ENCODE assay signal across 26 cellular contexts in the genomic region with DNA sequence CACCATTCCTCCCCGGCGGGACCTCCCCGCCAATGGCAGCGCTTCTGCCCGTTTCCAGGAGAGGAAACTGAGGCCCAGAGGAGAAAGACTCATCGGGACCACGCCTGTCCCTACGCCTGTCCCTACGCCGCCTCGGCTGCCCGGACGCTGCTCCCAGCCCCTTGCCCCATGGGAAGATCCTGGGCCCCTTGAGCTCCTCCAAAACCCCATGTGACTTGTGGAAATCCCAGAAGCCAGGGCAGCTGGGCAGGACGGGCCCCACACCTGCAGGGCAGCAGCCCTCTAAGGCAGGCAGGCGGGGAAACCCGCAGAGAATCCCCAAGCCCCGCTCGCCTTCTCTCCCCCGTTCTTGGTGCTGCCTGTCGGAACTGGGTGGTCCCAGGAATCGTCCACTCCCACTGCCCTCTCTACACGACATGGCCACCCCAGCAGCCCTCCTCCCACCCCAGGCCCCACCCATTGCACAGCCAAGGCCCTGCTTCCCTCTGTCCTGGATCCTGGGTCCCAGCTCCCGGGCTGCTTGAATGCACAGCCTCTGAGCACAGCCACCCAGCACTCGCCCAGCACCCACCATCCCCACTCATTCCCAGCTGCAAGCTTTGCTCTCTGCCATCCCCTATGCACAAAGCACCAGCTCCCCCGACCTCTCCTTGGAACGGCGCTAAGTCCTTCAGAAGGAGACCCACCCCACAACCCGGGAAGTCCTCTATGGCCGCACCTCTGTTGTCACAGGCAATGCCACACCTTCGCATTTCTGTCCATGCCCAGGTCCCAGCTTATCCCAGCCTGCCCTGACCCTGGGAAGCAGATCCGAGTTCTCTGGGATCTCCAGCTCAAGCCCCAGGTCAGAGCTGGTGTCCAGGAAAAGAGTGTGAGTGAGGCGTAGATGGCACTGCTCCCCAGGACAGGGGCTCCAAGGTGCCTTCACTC. TPM values are rescaled to one million over a fixed set of nuclear protein-coding genes. Genes with fewer than 3 reads are reported as not detected.
DNase-seq lines count a peak whose midpoint lies in the region; ATAC-seq, FAIRE-seq and TF ChIP-seq lines count a peak whose summit lies in the region.
"Had no signal": no experiment of that assay in that cellular context is flagged by ENCODE, and none has a peak within 500 bp of the region (broad histone marks: within the 10 kb centered on the region; RNA-seq: fewer than 3 reads in every experiment).

No MANE protein-coding gene starts in this region.

- H3K27ac ChIP-seq in RWPE2 (ENCODE audit: poor library complexity, severe bottlenecking) (no peak overlapping the region), kidney (ENCODE audit: low read depth in 2 of 2, low read length in 2 of 2) (no peak overlapping the region), transverse colon (peak overlapping the region in 3 of 4 donors; percentile 57 to 62 (median 60))
- H3K27ac ChIP-seq: adrenal gland, body of pancreas, epithelial cell of prostate, prostate gland, testis, VCaP had no signal

- WGBS in transverse colon (ENCODE audit: low coverage in 1 of 2), 2 donors: 57 to 83% methylated on average over 3 to 32 of the region's 32 CpGs

- H3K27ac Mint-ChIP-seq in progenitor cell of endocrine pancreas: no peak overlapping the region
- H3K27ac Mint-ChIP-seq: stimulated activated naive B cell treated with anti-CD40 and anti-IgM and Interleukin-4, amounts not matched to agents 10 μg/mL and 1 μg/mL and 100 μg/mL, for 72 hours had no signal

- in situ Hi-C loops in GM13976 (cut with MboI; ENCODE audit: low sequenced_read_pairs, unreplicated experiment) (no loop called here), transverse colon (cut with MboI; ENCODE audit: low pct_ligation_motif_present in 1 of 4, low pct_unique_long_range_greater_than_20kb in 1 of 4, low sequenced_read_pairs in 3 of 4) (no loop called here)

- intact Hi-C loops in kidney (cut with DNase I): no loop called here
- intact Hi-C loops in transverse colon (cut with DNase I; ENCODE audit: low total_unique reads): no loop called here

- H3K4me1 Mint-ChIP-seq in progenitor cell of endocrine pancreas (ENCODE audit: low read depth): peaks cover 3% of the 10 kb centered on the region

- no peaks in the 10 kb centered on the region for H3K27me3 Mint-ChIP-seq in progenitor cell of endocrine pancreas
- H3K27me3 Mint-ChIP-seq: stimulated activated naive B cell treated with anti-CD40 and anti-IgM and Interleukin-4, amounts not matched to agents 10 μg/mL and 1 μg/mL and 100 μg/mL, for 72 hours had no signal

- peaks cover 43% of the 10 kb centered on the region for H3K36me3 Mint-ChIP-seq in progenitor cell of endocrine pancreas (ENCODE audit: insufficient read depth)

- H3K27me3 ChIP-seq in RWPE2 (ENCODE audit: insufficient read depth, poor library complexity, severe bottlenecking) (no peaks in the 10 kb centered on the region), transverse colon (no peaks in the 10 kb centered on the region)
- H3K27me3 ChIP-seq: adrenal gland, body of pancreas, testis had no signal

- H3K9me3 Mint-ChIP-seq in progenitor cell of endocrine pancreas (ENCODE audit: low read depth): peaks cover 4% of the 10 kb centered on the region

- DNase-seq in GM13976 (ENCODE audit: low spot score) (peak; percentile 64), RWPE2 (ENCODE audit: low spot score) (peak; percentile 54), kidney (peak; percentile 70), transverse colon (peak; percentile 62), activated gamma-delta T cell treated with Interleukin-2 at 50 U/mL for 16 hours (no peak), progenitor cell of endocrine pancreas (ENCODE audit: low spot score, unreplicated experiment) (no peak), nucleus accumbens (lab: John Stamatoyannopoulos, UW) (no peak)
- no peak for DNase-seq in activated T-cell treated with anti-CD3 and anti-CD28 coated beads, Interleukin-2, amount 50 U/mL, for 1 hour
- DNase-seq: activated CD4-positive, alpha-beta T cell treated with anti-CD3 and anti-CD28 coated beads for 48 hours; activated T-cell treated with anti-CD3 and anti-CD28 coated beads, Interleukin-2, amount 50 U/mL, for 4 hours; adrenal gland; body of pancreas; glutamatergic neuron; NCI-H1105 treated with DMSO at 0.1 percent for 48 hours; NCI-H1930; NCI-H69; stimulated activated CD4-positive, alpha-beta T cell treated with anti-CD3 and anti-CD28 coated beads, Interleukin-15, amount 100 ng/mL, for 24 hours; stimulated activated naive B cell treated with anti-CD40 and anti-IgM and Interleukin-4, amounts not matched to agents 10 μg/mL and 1 μg/mL and 100 μg/mL, for 72 hours; testis had no signal

- H3K36me3 ChIP-seq in RWPE2 (ENCODE audit: low read depth): peaks cover 75% of the 10 kb centered on the region
- H3K36me3 ChIP-seq in kidney (ENCODE audit: control insufficient read depth in 1 of 2, insufficient read depth in 2 of 2, low read length in 2 of 2): peaks cover 7 to 46% of the 10 kb centered on the region in 2 donors
- peaks cover 0 to 55% (median 27%) of the 10 kb centered on the region in 4 donors for H3K36me3 ChIP-seq in transverse colon

- H3K4me3 ChIP-seq in RWPE2 (ENCODE audit: severe bottlenecking): no peak overlapping the region
- no peak overlapping the region for H3K4me3 ChIP-seq in kidney (ENCODE audit: low read length in 2 of 2)
- H3K4me3 ChIP-seq in transverse colon: no peak overlapping the region
- H3K4me3 ChIP-seq: adrenal gland, body of pancreas, K562, lung, prostate gland, testis had no signal

- no peak for TF ChIP-seq CTCF in GM13976 (IDR thresholded peaks at IDR 0.05; ENCODE audit: borderline replicate concordance, control extremely low read depth, extremely low read depth, insufficient read depth, missing control alignments)
- TF ChIP-seq CTCF in RWPE2 (IDR thresholded peaks at IDR 0.05; ENCODE audit: poor library complexity, severe bottlenecking): no peak
- no peak for TF ChIP-seq CTCF in kidney (IDR thresholded peaks at IDR 0.05; ENCODE audit: borderline replicate concordance, extremely low read depth, insufficient read depth)
- no peak for TF ChIP-seq CTCF in transverse colon (IDR thresholded peaks at IDR 0.05)
- TF ChIP-seq CTCF in progenitor cell of endocrine pancreas (IDR thresholded peaks at IDR 0.05; ENCODE audit: unreplicated experiment): no peak

- no peaks in the 10 kb centered on the region for H3K4me1 ChIP-seq in RWPE2 (ENCODE audit: insufficient read depth, poor library complexity, severe bottlenecking)
- H3K4me1 ChIP-seq in kidney (ENCODE audit: control insufficient read depth in 1 of 2, insufficient read depth in 1 of 2, low read depth in 1 of 2, low read length in 2 of 2): no peaks in the 10 kb centered on the region
- peaks cover 0 to 20% (median 9%) of the 10 kb centered on the region in 4 donors for H3K4me1 ChIP-seq in transverse colon
- H3K4me1 ChIP-seq: adrenal gland, body of pancreas, prostate gland, testis had no signal

- H3K9ac ChIP-seq in kidney (ENCODE audit: low read length in 2 of 2): no peak overlapping the region

- FAIRE-seq in kidney (lab: Jason Lieb, UNC): no peak
- FAIRE-seq: H54, K562, keratinocyte had no signal

- no peak for TF ChIP-seq POLR2A in transverse colon (IDR thresholded peaks at IDR 0.05)

- H3K4me3 Mint-ChIP-seq in progenitor cell of endocrine pancreas (ENCODE audit: low read depth): no peak overlapping the region
- H3K4me3 Mint-ChIP-seq: activated T-cell treated with anti-CD3 and anti-CD28 coated beads, Interleukin-2, amount 50 U/mL, for 4 hours had no signal

- TF ChIP-seq EP300 in transverse colon (IDR thresholded peaks at IDR 0.05; ENCODE audit: low read depth): no peak

- no peak for ATAC-seq in RWPE2 (ENCODE audit: low read depth)
- ATAC-seq: activated T-cell treated with anti-CD3 and anti-CD28 coated beads, Interleukin-2, amount 50 U/mL, for 4 hours; body of pancreas; K562; stimulated activated naive B cell treated with anti-CD40 and anti-IgM and Interleukin-4, amounts not matched to agents 10 μg/mL and 1 μg/mL and 100 μg/mL, for 72 hours had no signal

- H3K9me3 ChIP-seq in RWPE2 (ENCODE audit: severe bottlenecking) (no peaks in the 10 kb centered on the region), kidney (ENCODE audit: control insufficient read depth in 1 of 2, low read length in 2 of 2) (peaks cover 0 to 9% of the 10 kb centered on the region in 2 donors), transverse colon (peaks cover 0 to 9% of the 10 kb centered on the region in 2 donors)
- H3K9me3 ChIP-seq: prostate gland, testis had no signal

RNA-seq across cellular contexts. Expression of a gene that starts 50.6 kb away (rescaled TPM):
- total RNA-seq in kidney: 3.4 TPM
- 6.8 TPM for polyA plus RNA-seq in kidney (ENCODE audit: insufficient read depth, low read depth, low replicate concordance)
- 10 to 100 TPM in 1 of 4 donors, 1 to 10 TPM in 2, under 1 TPM in 1; 0.60 to 36.3 (median 2.6) TPM for total RNA-seq in transverse colon
- 108 and 120 TPM in 2 replicates for total RNA-seq in progenitor cell of endocrine pancreas

Comparison
In these comparisons a context has a peak if more than half of its experiments do, and no peak if none do; other contexts are left out.
1. DNase-seq: peak in GM13976 (single experiment), RWPE2 (single experiment), kidney (single experiment) and transverse colon (single experiment); none in activated gamma-delta T cell treated with Interleukin-2 at 50 U/mL for 16 hours (single experiment), progenitor cell of endocrine pancreas (single experiment), nucleus accumbens (0 of 56) and activated T-cell treated with anti-CD3 and anti-CD28 coated beads, Interleukin-2, amount 50 U/mL, for 1 hour (single experiment).
2. H3K27ac ChIP-seq: peak in transverse colon (3 of 4); none in RWPE2 (single experiment) and kidney (0 of 2).